27 cellular contexts compared by ENCODE assay signal in the genomic region with DNA sequence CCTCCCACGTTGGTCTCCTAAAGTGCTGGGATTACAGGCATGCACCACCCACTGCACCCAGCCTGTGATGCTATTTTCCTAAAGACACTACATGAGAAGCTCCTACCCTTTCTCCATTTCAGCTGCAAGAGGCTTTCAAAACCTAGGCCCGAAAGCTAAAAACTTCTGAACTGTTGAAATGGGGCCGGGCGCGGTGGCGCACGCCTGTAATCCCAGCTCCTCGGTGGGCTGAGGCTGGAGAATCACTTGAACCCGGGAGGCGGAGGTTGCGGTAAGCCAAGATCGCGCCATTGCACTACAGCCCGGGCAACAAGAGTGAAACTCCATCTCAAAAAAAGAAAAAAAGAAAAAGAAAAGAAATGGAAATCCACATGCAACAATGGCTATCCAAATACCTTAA.
"Had no signal": no experiment of that assay in that cellular context is flagged by ENCODE, and none has a peak within 500 bp of the region (broad histone marks: within the 10 kb centered on the region; RNA-seq: fewer than 3 reads in every experiment).

No MANE protein-coding gene starts in this region.

- H3K4me1 ChIP-seq: neural progenitor cell, parathyroid adenoma, psoas muscle, right lobe of liver, vagina had no signal

- DNase-seq: occipital lobe; ovary; posterior cingulate gyrus; psoas muscle; right cardiac atrium; right lobe of liver; sigmoid colon; small intestine; stimulated activated CD4-positive, alpha-beta T cell treated with anti-CD3 and anti-CD28 coated beads, Interleukin-15, amount 100 ng/mL, for 24 hours; stimulated activated CD4-positive, alpha-beta T cell treated with anti-CD3 and anti-CD28 coated beads, Interleukin-2, amount 100 ng/mL, for 24 hours; stimulated activated CD4-positive, alpha-beta T cell treated with anti-CD3 and anti-CD28 coated beads, Interleukin-2, amount 100 ng/mL, for 48 hours; stimulated activated CD4-positive, alpha-beta T cell treated with anti-CD3 and anti-CD28 coated beads, Interleukin-4, amount 100 ng/mL, for 24 hours; stimulated activated naive B cell treated with anti-CD40 and anti-IgM and Interleukin-4, amounts not matched to agents 10 μg/mL and 1 μg/mL and 100 μg/mL, for 72 hours; stimulated activated naive CD4-positive, alpha-beta T cell treated with Interleukin-2 at 50 U/mL for 16 hours; stomach; thyroid gland; trophoblast cell had no signal

- H3K4me3 ChIP-seq: neural progenitor cell, ovary, psoas muscle, right lobe of liver, sigmoid colon, stomach, thoracic aorta, thyroid gland, tibial nerve, upper lobe of left lung, vagina had no signal

- H3K27ac ChIP-seq: neural progenitor cell, ovary, parathyroid adenoma, psoas muscle, right lobe of liver, sigmoid colon, stomach, thoracic aorta, thyroid gland, tibial nerve, upper lobe of left lung, vagina had no signal

- H3K4me1 Mint-ChIP-seq: stimulated activated effector memory CD8-positive, alpha-beta T cell treated with anti-CD3 and anti-CD28 coated beads, Interleukin-12 subunit alpha, Interleukin-12 subunit beta, amount 100 ng/mL, for 72 hours had no signal

- H3K9me3 Mint-ChIP-seq: nephron; neural progenitor cell; stimulated activated effector memory CD8-positive, alpha-beta T cell treated with anti-CD3 and anti-CD28 coated beads, Interleukin-12 subunit alpha, Interleukin-12 subunit beta, amount 100 ng/mL, for 72 hours; stimulated activated naive B cell treated with anti-CD40 and anti-IgM and Interleukin-4, amounts not matched to agents 10 μg/mL and 1 μg/mL and 100 μg/mL, for 72 hours; stimulated activated naive CD8-positive, alpha-beta T cell treated with anti-CD3 and anti-CD28 coated beads, Interleukin-15, Interleukin-2, amounts not matched to agents 100 ng/mL and 50 ng/mL, for 24 hours had no signal

- H3K27me3 ChIP-seq: neural progenitor cell, ovary, right lobe of liver, sigmoid colon, stomach, thyroid gland, tibial nerve, upper lobe of left lung, vagina had no signal

- H3K9me3 ChIP-seq: ovary, psoas muscle, right lobe of liver, sigmoid colon, stomach, thoracic aorta, thyroid gland, tibial nerve, upper lobe of left lung, vagina had no signal

- H3K79me2 ChIP-seq: parathyroid adenoma had no signal

- H3K27ac Mint-ChIP-seq: nephron; neural progenitor cell; progenitor cell of endocrine pancreas; stimulated activated effector memory CD8-positive, alpha-beta T cell treated with anti-CD3 and anti-CD28 coated beads, Interleukin-12 subunit alpha, Interleukin-12 subunit beta, amount 100 ng/mL, for 72 hours; stimulated activated naive B cell treated with anti-CD40 and anti-IgM and Interleukin-4, amounts not matched to agents 10 μg/mL and 1 μg/mL and 100 μg/mL, for 72 hours; stimulated activated naive CD8-positive, alpha-beta T cell treated with anti-CD3 and anti-CD28 coated beads, Interleukin-15, Interleukin-2, amounts not matched to agents 100 ng/mL and 50 ng/mL, for 24 hours had no signal

- H3K36me3 ChIP-seq: neural progenitor cell, ovary, right lobe of liver, sigmoid colon, stomach, thoracic aorta, thyroid gland, tibial nerve, upper lobe of left lung, vagina had no signal

- H3K9ac ChIP-seq: neural progenitor cell, parathyroid adenoma had no signal

- H3K4me2 ChIP-seq: neural progenitor cell had no signal

- H3K36me3 Mint-ChIP-seq: neural progenitor cell; stimulated activated effector memory CD8-positive, alpha-beta T cell treated with anti-CD3 and anti-CD28 coated beads, Interleukin-12 subunit alpha, Interleukin-12 subunit beta, amount 100 ng/mL, for 72 hours; stimulated activated naive B cell treated with anti-CD40 and anti-IgM and Interleukin-4, amounts not matched to agents 10 μg/mL and 1 μg/mL and 100 μg/mL, for 72 hours had no signal

- H3K4me3 Mint-ChIP-seq: nephron; stimulated activated naive B cell treated with anti-CD40 and anti-IgM and Interleukin-4, amounts not matched to agents 10 μg/mL and 1 μg/mL and 100 μg/mL, for 72 hours had no signal

- H3K27me3 Mint-ChIP-seq: progenitor cell of endocrine pancreas; stimulated activated naive CD8-positive, alpha-beta T cell treated with anti-CD3 and anti-CD28 coated beads, Interleukin-15, Interleukin-2, amounts not matched to agents 100 ng/mL and 50 ng/mL, for 24 hours had no signal
